8 cellular contexts compared by ENCODE assay signal in the genomic region with DNA sequence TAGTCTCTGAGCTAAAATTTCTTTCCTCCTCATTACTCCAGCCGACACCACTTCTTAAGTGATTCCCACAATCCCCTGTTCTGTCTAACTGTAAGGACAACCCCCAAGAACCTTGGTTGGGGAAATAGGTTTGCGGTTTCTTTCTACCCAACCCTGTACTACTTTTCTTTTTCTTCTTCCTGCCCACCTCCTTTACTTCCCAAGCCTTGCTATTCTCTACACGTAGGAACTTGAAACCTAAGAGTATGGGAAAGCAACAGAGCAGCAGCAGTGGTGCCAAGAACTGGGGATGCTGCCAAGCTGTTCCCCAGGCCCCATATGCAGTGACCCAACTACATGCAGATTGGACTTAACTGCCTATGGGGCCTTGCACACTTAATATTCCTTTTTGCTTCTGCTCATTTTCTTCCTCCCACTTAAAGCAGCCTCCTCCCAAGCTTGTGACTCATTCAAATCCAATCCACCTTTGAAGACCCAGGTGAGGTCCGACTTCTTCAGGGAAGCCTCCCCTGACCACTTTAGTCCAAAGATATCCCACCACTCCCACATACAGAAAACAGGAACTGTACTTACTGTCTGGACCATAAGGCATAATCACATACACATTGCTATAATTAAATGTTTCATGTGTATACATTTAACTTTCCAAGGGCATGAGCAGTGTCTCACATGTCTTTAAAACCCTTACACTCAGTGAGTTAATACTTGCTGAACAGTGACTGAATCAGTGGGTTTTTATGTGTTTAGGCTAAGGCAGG. TPM values are rescaled to one million over a fixed set of nuclear protein-coding genes. Genes with fewer than 3 reads are reported as not detected.
DNase-seq lines count a peak whose midpoint lies in the region; ATAC-seq and TF ChIP-seq lines count a peak whose summit lies in the region.

No MANE protein-coding gene starts in this region.

- H3K9me3 Mint-ChIP-seq in chondrocyte (ENCODE audit: low read depth) (peaks cover 2% of the 10 kb centered on the region), neural crest cell (peaks cover 4% of the 10 kb centered on the region)

- peaks cover 57% of the 10 kb centered on the region for H3K4me1 Mint-ChIP-seq in chondrocyte (ENCODE audit: low read depth)
- peaks cover 52% of the 10 kb centered on the region for H3K4me1 Mint-ChIP-seq in neural crest cell

- no peak for TF ChIP-seq CTCF in chondrocyte (IDR thresholded peaks at IDR 0.05)
- no peak for TF ChIP-seq CTCF in neural crest cell (conservative IDR thresholded peaks at IDR 0.05)
- no peak for TF ChIP-seq CTCF in omental fat pad (IDR thresholded peaks at IDR 0.05)

- H3K36me3 Mint-ChIP-seq in chondrocyte (ENCODE audit: low read depth), result no peaks in the 10 kb centered on the region
- H3K36me3 Mint-ChIP-seq in neural crest cell (ENCODE audit: low read depth), result peaks cover 12% of the 10 kb centered on the region

- H3K4me3 Mint-ChIP-seq in chondrocyte (ENCODE audit: unreplicated experiment) (peak overlapping the region; percentile 73), neural crest cell (peak overlapping the region; percentile 87)

- H3K27me3 Mint-ChIP-seq in chondrocyte (ENCODE audit: low read depth) (no peaks in the 10 kb centered on the region), neural crest cell (ENCODE audit: low read depth) (no peaks in the 10 kb centered on the region)

- ATAC-seq in GM18511 (IDR thresholded peaks at IDR 0.05; ENCODE audit: unreplicated experiment), result no peak
- ATAC-seq in GM18907 (IDR thresholded peaks at IDR 0.05; ENCODE audit: unreplicated experiment), result no peak
- ATAC-seq in omental fat pad (ENCODE audit: low FRiP score), result no peak

- peak; percentile 76 for DNase-seq in DMS 273 (lab: John Stamatoyannopoulos, UW; ENCODE audit: unreplicated experiment)
- DNase-seq in M059J (ENCODE audit: low read depth), result peak; percentile 83
- no peak for DNase-seq in chondrocyte (ENCODE audit: low spot score)
- DNase-seq in neural crest cell (ENCODE audit: low read depth, low spot score), result no peak
- DNase-seq in omental fat pad (ENCODE audit: low spot score), result no peak
- no peak for DNase-seq in NCI-H2227 treated with DMSO at 0.1 percent for 48 hours (lab: John Stamatoyannopoulos, UW)

- H3K27ac Mint-ChIP-seq in chondrocyte (ENCODE audit: unreplicated experiment) (peak overlapping the region; percentile 93), neural crest cell (ENCODE audit: unreplicated experiment) (no peak overlapping the region)

RNA-seq across cellular contexts. Expression of gene FAM120C, which starts 1.7 kb away (rescaled TPM):
- total RNA-seq in M059J (2014; rRNA removed; shearing (Covaris generic)), result 14.1 and 20.4 TPM in 2 replicates
- total RNA-seq in chondrocyte (6.8 to 14.7 TPM (median 7.3 TPM) in 3 replicates), neural crest cell (14.0 and 14.6 TPM in 2 replicates), omental fat pad (10 to 100 TPM in 3 of 4 donors, 1 to 10 TPM in 1; 9.7 to 11.8 (median 11.8) TPM)

Comparison
In these comparisons a context has a peak if more than half of its experiments do, and no peak if none do; other contexts are left out.
1. DNase-seq: peak in DMS 273 (single experiment) and M059J (single experiment); none in chondrocyte (single experiment), neural crest cell (single experiment), omental fat pad (single experiment) and NCI-H2227 treated with DMSO at 0.1 percent for 48 hours (single experiment).